11 cellular contexts compared by ENCODE assay signal in the genomic region with DNA sequence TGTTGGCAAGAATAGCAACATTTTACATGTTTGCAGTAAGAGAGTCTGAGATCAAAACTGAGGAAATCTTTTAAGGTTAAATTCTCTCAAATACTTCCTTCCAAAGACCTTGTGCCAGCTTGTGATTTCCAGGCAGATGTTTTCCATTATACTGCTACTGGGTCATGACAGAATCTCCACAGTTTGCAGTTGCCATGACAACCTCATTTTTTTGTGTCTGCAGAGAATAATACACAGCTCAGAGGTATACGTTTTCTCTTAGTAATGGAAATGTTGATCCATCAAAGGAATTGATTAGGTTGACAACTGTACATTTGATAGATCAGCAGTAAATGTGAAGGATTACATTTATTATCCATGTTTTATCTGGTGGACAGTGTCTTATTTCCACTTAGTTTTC. TPM values are rescaled to one million over a fixed set of nuclear protein-coding genes. Genes with fewer than 3 reads are reported as not detected.
DNase-seq lines count a peak whose midpoint lies in the region; ATAC-seq and TF ChIP-seq lines count a peak whose summit lies in the region.
"Had no signal": no experiment of that assay in that cellular context is flagged by ENCODE, and none has a peak within 500 bp of the region (broad histone marks: within the 10 kb centered on the region; RNA-seq: fewer than 3 reads in every experiment).

No MANE protein-coding gene starts in this region.

- H3K27me3 ChIP-seq in fibroblast of lung (ENCODE audit: control insufficient read depth, insufficient read depth, low read length), result no peaks in the 10 kb centered on the region

- H3K36me3 ChIP-seq in fibroblast of lung (ENCODE audit: control insufficient read depth, insufficient read depth, low read length), result no peaks in the 10 kb centered on the region

- H3K4me2 ChIP-seq in fibroblast of lung (ENCODE audit: extremely low read depth, insufficient read depth, low read length), result no peak overlapping the region

- no peak for ATAC-seq in stimulated activated naive B cell treated with anti-CD40 and anti-IgM and Interleukin-4, amounts not matched to agents 10 μg/mL and 1 μg/mL and 100 μg/mL, for 72 hours (replicated peaks)
- ATAC-seq: naive thymus-derived CD8-positive, alpha-beta T cell; stimulated activated naive CD8-positive, alpha-beta T cell treated with anti-CD3 and anti-CD28 coated beads, Interleukin-15, amount 100 ng/mL, for 72 hours had no signal

- DNase-seq in GM03348 (ENCODE audit: low spot score) (peak; percentile 64), NCI-H446 treated with DMSO at 0.1 percent for 48 hours (lab: John Stamatoyannopoulos, UW) (peak; percentile 50), fibroblast of lung (ENCODE audit: low read depth in 2 of 2) (peak; percentile 69 to 79), putamen (ENCODE audit: low spot score) (peak; percentile 23), RPMI8226 (no peak)
- DNase-seq in activated CD4-positive, alpha-beta T cell treated with anti-CD3 and anti-CD28 coated beads, Interleukin-2, amount 10 ng/mL, durations not matched to agents 7 days and 5 days, result no peak
- DNase-seq in stimulated activated naive B cell treated with anti-CD40 and anti-IgM and Interleukin-4, amounts not matched to agents 10 μg/mL and 1 μg/mL and 100 μg/mL, for 72 hours, result no peak
- DNase-seq: naive thymus-derived CD8-positive, alpha-beta T cell; stimulated activated naive CD8-positive, alpha-beta T cell treated with anti-CD3 and anti-CD28 coated beads, Interleukin-15, amount 100 ng/mL, for 72 hours had no signal

- CTCF ChIA-PET in activated CD4-positive, alpha-beta T cell treated with anti-CD3 and anti-CD28 coated beads, Interleukin-2, amount 10 ng/mL, durations not matched to agents 7 days and 5 days (lab: Charles Lee), result no interaction called here

- H3K9me3 Mint-ChIP-seq in activated CD4-positive, alpha-beta T cell treated with anti-CD3 and anti-CD28 coated beads, Interleukin-2, amount 10 ng/mL, durations not matched to agents 7 days and 5 days, result peaks cover 3% of the 10 kb centered on the region
- no peaks in the 10 kb centered on the region for H3K9me3 Mint-ChIP-seq in stimulated activated naive B cell treated with anti-CD40 and anti-IgM and Interleukin-4, amounts not matched to agents 10 μg/mL and 1 μg/mL and 100 μg/mL, for 72 hours
- H3K9me3 Mint-ChIP-seq: activated T-helper 1 cell treated with anti-CD3 and anti-CD28 coated beads, Interleukin-12 subunit alpha, Interleukin-12 subunit beta, Interleukin-2, Interleukin-4 antibody, amounts not matched to agents 30 ng/mL and 10 ng/mL and 1 ng/mL, durations not matched to agents 14 hours and 24 hours and 36 hours had no signal

- H3K27me3 Mint-ChIP-seq in activated CD4-positive, alpha-beta T cell treated with anti-CD3 and anti-CD28 coated beads, Interleukin-2, amount 10 ng/mL, durations not matched to agents 7 days and 5 days, result no peaks in the 10 kb centered on the region
- H3K27me3 Mint-ChIP-seq in stimulated activated naive B cell treated with anti-CD40 and anti-IgM and Interleukin-4, amounts not matched to agents 10 μg/mL and 1 μg/mL and 100 μg/mL, for 72 hours, result peaks cover 0 to 1% of the 10 kb centered on the region in 2 donors
- H3K27me3 Mint-ChIP-seq: stimulated activated naive CD8-positive, alpha-beta T cell treated with anti-CD3 and anti-CD28 coated beads, Interleukin-15, amount 100 ng/mL, for 72 hours had no signal

- H3K4me3 Mint-ChIP-seq in activated CD4-positive, alpha-beta T cell treated with anti-CD3 and anti-CD28 coated beads, Interleukin-2, amount 10 ng/mL, durations not matched to agents 7 days and 5 days, result no peak overlapping the region
- H3K4me3 Mint-ChIP-seq in stimulated activated naive B cell treated with anti-CD40 and anti-IgM and Interleukin-4, amounts not matched to agents 10 μg/mL and 1 μg/mL and 100 μg/mL, for 72 hours, result no peak overlapping the region
- H3K4me3 Mint-ChIP-seq: activated T-helper 1 cell treated with anti-CD3 and anti-CD28 coated beads, Interleukin-12 subunit alpha, Interleukin-12 subunit beta, Interleukin-2, Interleukin-4 antibody, amounts not matched to agents 30 ng/mL and 10 ng/mL and 1 ng/mL, durations not matched to agents 14 hours and 24 hours and 36 hours; naive thymus-derived CD8-positive, alpha-beta T cell; stimulated activated naive CD8-positive, alpha-beta T cell treated with anti-CD3 and anti-CD28 coated beads, Interleukin-15, amount 100 ng/mL, for 72 hours had no signal

- no peaks in the 10 kb centered on the region for H3K4me1 ChIP-seq in fibroblast of lung (ENCODE audit: control insufficient read depth, extremely low read depth, insufficient read depth, low read length)

- POLR2A ChIA-PET in activated CD4-positive, alpha-beta T cell treated with anti-CD3 and anti-CD28 coated beads, Interleukin-2, amount 10 ng/mL, durations not matched to agents 7 days and 5 days (lab: Charles Lee), result no interaction called here

- H3K27ac ChIP-seq in fibroblast of lung (ENCODE audit: insufficient read depth, low read length), result no peak overlapping the region
- H3K27ac ChIP-seq: coronary artery had no signal

- H3K79me2 ChIP-seq in fibroblast of lung (ENCODE audit: control insufficient read depth, insufficient read depth, low read length), result no peaks in the 10 kb centered on the region

- H3K9me3 ChIP-seq in fibroblast of lung (ENCODE audit: control insufficient read depth, insufficient read depth, low read depth, low read length), result no peaks in the 10 kb centered on the region

- no peak overlapping the region for H2AFZ ChIP-seq in fibroblast of lung (ENCODE audit: low read length)

- no peak for TF ChIP-seq CTCF in fibroblast of lung (conservative IDR thresholded peaks at IDR 0.05 in 1 of 2, IDR thresholded peaks at IDR 0.05 in 1 of 2; ENCODE audit: low read depth in 1 of 2, low read length in 2 of 2)

- peaks cover 11% of the 10 kb centered on the region for H3K4me1 Mint-ChIP-seq in activated CD4-positive, alpha-beta T cell treated with anti-CD3 and anti-CD28 coated beads, Interleukin-2, amount 10 ng/mL, durations not matched to agents 7 days and 5 days
- H3K4me1 Mint-ChIP-seq in stimulated activated naive B cell treated with anti-CD40 and anti-IgM and Interleukin-4, amounts not matched to agents 10 μg/mL and 1 μg/mL and 100 μg/mL, for 72 hours, result peaks cover 2 to 9% of the 10 kb centered on the region in 2 donors

- no peak overlapping the region for H3K27ac Mint-ChIP-seq in activated CD4-positive, alpha-beta T cell treated with anti-CD3 and anti-CD28 coated beads, Interleukin-2, amount 10 ng/mL, durations not matched to agents 7 days and 5 days
- no peak overlapping the region for H3K27ac Mint-ChIP-seq in stimulated activated naive B cell treated with anti-CD40 and anti-IgM and Interleukin-4, amounts not matched to agents 10 μg/mL and 1 μg/mL and 100 μg/mL, for 72 hours
- H3K27ac Mint-ChIP-seq: activated T-helper 1 cell treated with anti-CD3 and anti-CD28 coated beads, Interleukin-12 subunit alpha, Interleukin-12 subunit beta, Interleukin-2, Interleukin-4 antibody, amounts not matched to agents 30 ng/mL and 10 ng/mL and 1 ng/mL, durations not matched to agents 14 hours and 24 hours and 36 hours had no signal

- no peaks in the 10 kb centered on the region for H4K20me1 ChIP-seq in fibroblast of lung (ENCODE audit: control insufficient read depth, extremely low read depth, insufficient read depth, low read length)

- no peak overlapping the region for H3K9ac ChIP-seq in fibroblast of lung (ENCODE audit: insufficient read depth, low read length)

- H3K4me3 ChIP-seq in fibroblast of lung (replicated peaks in 1 of 4; ENCODE audit: control extremely low read depth in 1 of 4, insufficient read depth in 1 of 4, low read depth in 3 of 4, low read length in 4 of 4), result no peak overlapping the region
- H3K4me3 ChIP-seq: coronary artery had no signal

- no peaks in the 10 kb centered on the region for H3K36me3 Mint-ChIP-seq in activated CD4-positive, alpha-beta T cell treated with anti-CD3 and anti-CD28 coated beads, Interleukin-2, amount 10 ng/mL, durations not matched to agents 7 days and 5 days (ENCODE audit: low read depth)
- no peaks in the 10 kb centered on the region for H3K36me3 Mint-ChIP-seq in stimulated activated naive B cell treated with anti-CD40 and anti-IgM and Interleukin-4, amounts not matched to agents 10 μg/mL and 1 μg/mL and 100 μg/mL, for 72 hours
- H3K36me3 Mint-ChIP-seq: naive thymus-derived CD8-positive, alpha-beta T cell had no signal

RNA-seq across cellular contexts. Expression of a gene that starts 29.1 kb away (rescaled TPM):
- 0.66 and 0.77 TPM in 2 replicates for total RNA-seq in fibroblast of lung
- 0.58 and 1.1 TPM in 2 replicates for polyA plus RNA-seq in fibroblast of lung
- polyA plus RNA-seq in fibroblast of lung (2012), result 0.09 and 0.50 TPM in 2 replicates
- polyA minus RNA-seq in fibroblast of lung (ENCODE audit: low replicate concordance), result 0.04 TPM in 1 of 2 replicates, not detected in the other
- not detected for total RNA-seq in activated CD4-positive, alpha-beta T cell treated with anti-CD3 and anti-CD28 coated beads, Interleukin-2, amount 10 ng/mL, durations not matched to agents 7 days and 5 days
- total RNA-seq: activated T-helper 1 cell treated with anti-CD3 and anti-CD28 coated beads, Interleukin-12 subunit alpha, Interleukin-12 subunit beta, Interleukin-2, Interleukin-4 antibody, amounts not matched to agents 30 ng/mL and 10 ng/mL and 1 ng/mL, durations not matched to agents 14 hours and 24 hours and 36 hours; naive thymus-derived CD8-positive, alpha-beta T cell had no signal
- polyA plus RNA-seq: naive thymus-derived CD8-positive, alpha-beta T cell had no signal

Comparison
In these comparisons a context has a peak if more than half of its experiments do, and no peak if none do; other contexts are left out.
1. DNase-seq: peak in GM03348 (single experiment), NCI-H446 treated with DMSO at 0.1 percent for 48 hours (single experiment), fibroblast of lung (2 of 2) and putamen (single experiment); none in RPMI8226 (single experiment), activated CD4-positive, alpha-beta T cell treated with anti-CD3 and anti-CD28 coated beads, Interleukin-2, amount 10 ng/mL, durations not matched to agents 7 days and 5 days (single experiment) and stimulated activated naive B cell treated with anti-CD40 and anti-IgM and Interleukin-4, amounts not matched to agents 10 μg/mL and 1 μg/mL and 100 μg/mL, for 72 hours (single experiment).